26 cellular contexts compared by ENCODE assay signal in the genomic region with DNA sequence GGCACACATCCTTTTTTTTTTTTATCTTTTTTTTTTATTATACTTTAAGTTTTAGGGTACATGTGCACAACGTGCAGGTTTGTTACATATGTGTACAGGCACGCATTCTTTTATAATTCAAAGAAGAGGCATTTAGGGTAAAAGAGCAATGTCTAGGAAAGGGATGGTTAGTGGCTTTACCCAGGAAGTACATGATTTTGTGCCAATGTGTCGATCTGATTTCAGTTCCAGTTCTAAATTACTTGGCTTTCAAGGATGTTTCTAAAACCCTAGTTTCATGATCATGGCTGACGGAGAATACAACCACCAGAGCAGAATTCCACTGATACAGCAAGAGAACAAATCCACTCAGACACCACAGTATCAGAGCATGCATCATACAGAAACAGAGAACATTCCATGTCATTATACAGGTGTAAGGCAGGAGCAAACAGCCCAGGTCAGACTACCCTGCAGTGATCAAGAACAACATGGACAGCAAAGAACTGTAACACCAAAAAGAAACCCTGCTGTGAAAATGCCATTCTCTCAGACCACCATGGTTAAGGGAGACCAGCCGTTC.
A peak's percentile ranks its signal among the peaks of the same experiment; 100 is the strongest.
DNase-seq lines count a peak whose midpoint lies in the region; ATAC-seq and TF ChIP-seq lines count a peak whose summit lies in the region.
"Had no signal": no experiment of that assay in that cellular context is flagged by ENCODE, and none has a peak within 500 bp of the region (broad histone marks: within the 10 kb centered on the region; RNA-seq: fewer than 3 reads in every experiment).

No MANE protein-coding gene starts in this region.

- H3K27ac Mint-ChIP-seq in activated naive CD4-positive, alpha-beta T cell treated with anti-CD3 and anti-CD28 coated beads, Interleukin-2, amount 10 ng/mL, durations not matched to agents 7 days and 5 days: peak overlapping the region; percentile 16
- H3K27ac Mint-ChIP-seq in GM23338: peak overlapping the region; percentile 34; the same call in 1 of the 2 replicates
- peak overlapping the region; percentile 46 for H3K27ac Mint-ChIP-seq in activated T-helper 1 cell treated with anti-CD3 and anti-CD28 coated beads, Interleukin-12 subunit alpha, Interleukin-12 subunit beta, Interleukin-2, Interleukin-4 antibody, amounts not matched to agents 30 ng/mL and 10 ng/mL and 1 ng/mL, durations not matched to agents 14 hours and 24 hours and 36 hours
- H3K27ac Mint-ChIP-seq in stimulated activated memory B cell treated with anti-CD40 and anti-IgM and Interleukin-4, amounts not matched to agents 10 μg/mL and 1 μg/mL and 100 μg/mL, for 72 hours: peak overlapping the region; percentile 23
- H3K27ac Mint-ChIP-seq: mesothelial cell of epicardium had no signal

- no peak overlapping the region for H3K4me2 ChIP-seq in GM23338

- H3K79me2 ChIP-seq in GM23338 (replicated peaks; ENCODE audit: insufficient read depth): no peaks in the 10 kb centered on the region

- H3K27me3 Mint-ChIP-seq in activated naive CD4-positive, alpha-beta T cell treated with anti-CD3 and anti-CD28 coated beads, Interleukin-2, amount 10 ng/mL, durations not matched to agents 7 days and 5 days: no peaks in the 10 kb centered on the region
- peaks cover 3% of the 10 kb centered on the region for H3K27me3 Mint-ChIP-seq in GM23338 (ENCODE audit: insufficient read depth, low read depth, poor library complexity)
- H3K27me3 Mint-ChIP-seq in activated T-helper 1 cell treated with anti-CD3 and anti-CD28 coated beads, Interleukin-12 subunit alpha, Interleukin-12 subunit beta, Interleukin-2, Interleukin-4 antibody, amounts not matched to agents 30 ng/mL and 10 ng/mL and 1 ng/mL, durations not matched to agents 14 hours and 24 hours and 36 hours (ENCODE audit: insufficient read depth): peaks cover 2% of the 10 kb centered on the region
- no peaks in the 10 kb centered on the region for H3K27me3 Mint-ChIP-seq in stimulated activated memory B cell treated with anti-CD40 and anti-IgM and Interleukin-4, amounts not matched to agents 10 μg/mL and 1 μg/mL and 100 μg/mL, for 72 hours
- H3K27me3 Mint-ChIP-seq: naive thymus-derived CD8-positive, alpha-beta T cell had no signal

- no peak overlapping the region for H3K4me3 Mint-ChIP-seq in activated naive CD4-positive, alpha-beta T cell treated with anti-CD3 and anti-CD28 coated beads, Interleukin-2, amount 10 ng/mL, durations not matched to agents 7 days and 5 days
- no peak overlapping the region for H3K4me3 Mint-ChIP-seq in GM23338
- no peak overlapping the region for H3K4me3 Mint-ChIP-seq in activated T-helper 1 cell treated with anti-CD3 and anti-CD28 coated beads, Interleukin-12 subunit alpha, Interleukin-12 subunit beta, Interleukin-2, Interleukin-4 antibody, amounts not matched to agents 30 ng/mL and 10 ng/mL and 1 ng/mL, durations not matched to agents 14 hours and 24 hours and 36 hours
- no peak overlapping the region for H3K4me3 Mint-ChIP-seq in stimulated activated memory B cell treated with anti-CD40 and anti-IgM and Interleukin-4, amounts not matched to agents 10 μg/mL and 1 μg/mL and 100 μg/mL, for 72 hours
- H3K4me3 Mint-ChIP-seq: mesothelial cell of epicardium had no signal

- H3K4me1 Mint-ChIP-seq in activated naive CD4-positive, alpha-beta T cell treated with anti-CD3 and anti-CD28 coated beads, Interleukin-2, amount 10 ng/mL, durations not matched to agents 7 days and 5 days: peaks cover 58% of the 10 kb centered on the region
- H3K4me1 Mint-ChIP-seq in GM23338: no peaks in the 10 kb centered on the region
- H3K4me1 Mint-ChIP-seq in activated T-helper 1 cell treated with anti-CD3 and anti-CD28 coated beads, Interleukin-12 subunit alpha, Interleukin-12 subunit beta, Interleukin-2, Interleukin-4 antibody, amounts not matched to agents 30 ng/mL and 10 ng/mL and 1 ng/mL, durations not matched to agents 14 hours and 24 hours and 36 hours (ENCODE audit: low read depth): peaks cover 64% of the 10 kb centered on the region
- H3K4me1 Mint-ChIP-seq in stimulated activated memory B cell treated with anti-CD40 and anti-IgM and Interleukin-4, amounts not matched to agents 10 μg/mL and 1 μg/mL and 100 μg/mL, for 72 hours: peaks cover 49% of the 10 kb centered on the region

- H3K36me3 ChIP-seq in GM23338 (ENCODE audit: insufficient read depth): no peaks in the 10 kb centered on the region
- H3K36me3 ChIP-seq: ascending aorta; BLaER1 treated with 17β-estradiol and CSF1 and Interleukin-3, amounts not matched to agents 10 nM and 100 nM; gastrocnemius medialis; thoracic aorta; uterus had no signal

- no peaks in the 10 kb centered on the region for H3K9me3 Mint-ChIP-seq in activated naive CD4-positive, alpha-beta T cell treated with anti-CD3 and anti-CD28 coated beads, Interleukin-2, amount 10 ng/mL, durations not matched to agents 7 days and 5 days
- H3K9me3 Mint-ChIP-seq in GM23338: no peaks in the 10 kb centered on the region
- H3K9me3 Mint-ChIP-seq in activated T-helper 1 cell treated with anti-CD3 and anti-CD28 coated beads, Interleukin-12 subunit alpha, Interleukin-12 subunit beta, Interleukin-2, Interleukin-4 antibody, amounts not matched to agents 30 ng/mL and 10 ng/mL and 1 ng/mL, durations not matched to agents 14 hours and 24 hours and 36 hours: no peaks in the 10 kb centered on the region
- no peaks in the 10 kb centered on the region for H3K9me3 Mint-ChIP-seq in stimulated activated memory B cell treated with anti-CD40 and anti-IgM and Interleukin-4, amounts not matched to agents 10 μg/mL and 1 μg/mL and 100 μg/mL, for 72 hours
- H3K9me3 Mint-ChIP-seq: mesothelial cell of epicardium; naive thymus-derived CD8-positive, alpha-beta T cell had no signal

- no peaks in the 10 kb centered on the region for H3K27me3 ChIP-seq in GM23338 (ENCODE audit: insufficient read depth)
- H3K27me3 ChIP-seq: ascending aorta; BLaER1 treated with 17β-estradiol and CSF1 and Interleukin-3, amounts not matched to agents 10 nM and 100 nM; gastrocnemius medialis; uterus had no signal

- DNase-seq in activated naive CD4-positive, alpha-beta T cell treated with anti-CD3 and anti-CD28 coated beads, Interleukin-2, amount 10 ng/mL, durations not matched to agents 7 days and 5 days: no peak
- DNase-seq in activated naive CD4-positive, alpha-beta T cell (lab: John Stamatoyannopoulos, UW): no peak
- no peak for DNase-seq in GM23338 (ENCODE audit: low spot score)
- DNase-seq in activated T-helper 1 cell treated with anti-CD3 and anti-CD28 coated beads, Interleukin-12 subunit alpha, Interleukin-12 subunit beta, Interleukin-2, Interleukin-4 antibody, amounts not matched to agents 30 ng/mL and 10 ng/mL and 1 ng/mL, durations not matched to agents 14 hours and 24 hours and 36 hours (ENCODE audit: low spot score): no peak
- DNase-seq in hippocampal formation (lab: John Stamatoyannopoulos, UW): no peak
- no peak for DNase-seq in pons (ENCODE audit: low spot score)
- DNase-seq: activated CD4-positive, CD25-positive, alpha-beta regulatory T cell treated with anti-CD3 and anti-CD28 coated beads, Interleukin-2, amount 50 U/mL, for 72 hours; activated effector memory CD4-positive, alpha-beta T cell treated with anti-CD3 and anti-CD28 coated beads, Interleukin-2, amount 50 U/mL, for 16 hours; caudate nucleus; gastrocnemius medialis; GOT3; hypothalamus; left ventricle myocardium inferior; naive thymus-derived CD8-positive, alpha-beta T cell; NCI-H1105 treated with DMSO at 0.1 percent for 48 hours; NCI-H2029 treated with DMSO at 0.1 percent for 48 hours; PC-3; SHP77; SW 1271; uterus had no signal

- H2AFZ ChIP-seq in GM23338: no peak overlapping the region

- no peaks in the 10 kb centered on the region for H3K9me2 ChIP-seq in GM23338 (ENCODE audit: insufficient read depth)

- H4K20me1 ChIP-seq in GM23338 (replicated peaks; ENCODE audit: insufficient read depth): no peaks in the 10 kb centered on the region
- H4K20me1 ChIP-seq: BLaER1 treated with 17β-estradiol and CSF1 and Interleukin-3, amounts not matched to agents 10 nM and 100 nM had no signal

- peaks cover 5% of the 10 kb centered on the region for H3K36me3 Mint-ChIP-seq in activated naive CD4-positive, alpha-beta T cell treated with anti-CD3 and anti-CD28 coated beads, Interleukin-2, amount 10 ng/mL, durations not matched to agents 7 days and 5 days
- H3K36me3 Mint-ChIP-seq in GM23338 (ENCODE audit: low read depth): no peaks in the 10 kb centered on the region
- peaks cover 5% of the 10 kb centered on the region for H3K36me3 Mint-ChIP-seq in activated T-helper 1 cell treated with anti-CD3 and anti-CD28 coated beads, Interleukin-12 subunit alpha, Interleukin-12 subunit beta, Interleukin-2, Interleukin-4 antibody, amounts not matched to agents 30 ng/mL and 10 ng/mL and 1 ng/mL, durations not matched to agents 14 hours and 24 hours and 36 hours (ENCODE audit: low read depth)
- H3K36me3 Mint-ChIP-seq in stimulated activated memory B cell treated with anti-CD40 and anti-IgM and Interleukin-4, amounts not matched to agents 10 μg/mL and 1 μg/mL and 100 μg/mL, for 72 hours: no peaks in the 10 kb centered on the region
- H3K36me3 Mint-ChIP-seq: naive thymus-derived CD8-positive, alpha-beta T cell had no signal

- H3F3A ChIP-seq in GM23338 (replicated peaks; ENCODE audit: low read depth): no peaks in the 10 kb centered on the region

- no peak for TF ChIP-seq CTCF in GM23338 (conservative IDR thresholded peaks at IDR 0.05; ENCODE audit: low read depth in 2 of 2)

- ATAC-seq in GM23338 (no peak), GM21526 (IDR thresholded peaks at IDR 0.05; ENCODE audit: low FRiP score, unreplicated experiment) (no peak)
- no peak for ATAC-seq in stimulated activated memory B cell treated with anti-CD40 and anti-IgM and Interleukin-4, amounts not matched to agents 10 μg/mL and 1 μg/mL and 100 μg/mL, for 72 hours
- ATAC-seq: gastrocnemius medialis, PC-3 had no signal

- no peak overlapping the region for H3K27ac ChIP-seq in GM23338 (ENCODE audit: low read depth)
- H3K27ac ChIP-seq: ascending aorta; BLaER1 treated with 17β-estradiol and CSF1 and Interleukin-3, amounts not matched to agents 10 nM and 100 nM; gastrocnemius medialis; left ventricle myocardium inferior; thoracic aorta; uterus had no signal

- no peak overlapping the region for H3K4me3 ChIP-seq in GM23338
- H3K4me3 ChIP-seq: ascending aorta; BLaER1 treated with 17β-estradiol and CSF1 and Interleukin-3, amounts not matched to agents 10 nM and 100 nM; gastrocnemius medialis; left ventricle myocardium inferior; thoracic aorta; uterus had no signal

- CTCF ChIA-PET in activated naive CD4-positive, alpha-beta T cell treated with anti-CD3 and anti-CD28 coated beads, Interleukin-2, amount 10 ng/mL, durations not matched to agents 7 days and 5 days (lab: Charles Lee): no interaction called here

- H3K4me1 ChIP-seq in GM23338 (ENCODE audit: insufficient read depth): no peaks in the 10 kb centered on the region
- H3K4me1 ChIP-seq: uterus had no signal

- intact Hi-C loops in activated T-helper 1 cell treated with anti-CD3 and anti-CD28 coated beads, Interleukin-12 subunit alpha, Interleukin-12 subunit beta, Interleukin-2, Interleukin-4 antibody, amounts not matched to agents 30 ng/mL and 10 ng/mL and 1 ng/mL, durations not matched to agents 14 hours and 24 hours and 36 hours (cut with micrococcal nuclease): loop anchor here (1.0 to 10.0 kb wide), 3 partner anchors 12 to 1417 kb away; a partner anchor contains a TSS
